8 cellular contexts compared by ENCODE assay signal in the genomic region with DNA sequence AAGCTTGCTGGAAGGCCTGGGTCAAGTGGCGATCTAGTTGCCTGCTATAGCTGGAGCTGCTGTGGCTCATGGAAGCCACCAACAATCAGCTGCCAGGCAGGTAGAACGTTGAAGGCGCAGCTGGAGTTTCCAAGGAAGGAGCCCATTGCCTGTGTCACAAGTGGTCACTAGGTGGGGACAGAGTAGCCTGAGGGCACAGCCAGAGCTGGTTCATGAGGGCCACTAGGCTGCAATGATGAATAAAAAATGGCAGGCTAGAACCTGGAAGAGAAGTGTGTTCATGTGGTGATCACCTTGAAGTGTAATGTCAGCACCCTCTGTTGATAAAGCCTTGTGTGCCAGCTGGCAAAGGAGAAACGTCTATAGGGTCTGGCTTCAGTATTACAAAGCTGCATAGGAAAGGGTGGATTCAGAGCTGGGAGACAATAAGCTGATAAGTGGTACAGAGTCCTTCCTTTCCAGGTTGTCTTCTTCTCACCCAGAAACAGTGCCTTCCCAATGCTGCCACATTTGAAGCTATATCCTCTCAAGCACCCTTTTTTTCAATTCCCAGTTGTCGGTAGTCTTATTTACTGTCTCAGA.
DNase-seq lines count a peak whose midpoint lies in the region; ATAC-seq and TF ChIP-seq lines count a peak whose summit lies in the region.

No MANE protein-coding gene starts in this region.

- no peaks in the 10 kb centered on the region for H3K36me3 ChIP-seq in DOHH2 (ENCODE audit: control insufficient read depth, low read length)
- no peaks in the 10 kb centered on the region for H3K36me3 ChIP-seq in PC-9 (ENCODE audit: low read depth)
- no peaks in the 10 kb centered on the region for H3K36me3 ChIP-seq in iPS DF 6.9 (ENCODE audit: control insufficient read depth, insufficient read depth, low read length)

- no peaks in the 10 kb centered on the region for H3F3A ChIP-seq in DOHH2 (ENCODE audit: control insufficient read depth, insufficient read depth)
- H3F3A ChIP-seq in PC-9 (ENCODE audit: insufficient read depth, low read depth), result no peaks in the 10 kb centered on the region

- H3K9me2 ChIP-seq in DOHH2 (replicated peaks; ENCODE audit: control insufficient read depth, low read length), result no peaks in the 10 kb centered on the region
- no peaks in the 10 kb centered on the region for H3K9me2 ChIP-seq in PC-9 (ENCODE audit: insufficient read depth)

- CTCF ChIA-PET in PC-9 (lab: Charles Lee), result interaction anchor here (0.5 to 1.6 kb wide), 13 partner anchors 9 to 429 kb away, joined by 3 to 33 read pairs (median 5); no protein-coding TSS in a partner anchor

- H3K4me2 ChIP-seq in DOHH2 (ENCODE audit: low read length), result no peak overlapping the region
- H3K4me2 ChIP-seq in PC-9, result no peak overlapping the region

- H3K27me3 ChIP-seq in DOHH2 (ENCODE audit: control insufficient read depth, low read length) (peaks cover 5% of the 10 kb centered on the region; the same call in 1 of the 2 replicates), PC-9 (ENCODE audit: insufficient read depth, low read depth) (no peaks in the 10 kb centered on the region), iPS DF 6.9 (ENCODE audit: control insufficient read depth, insufficient read depth, low read length) (no peaks in the 10 kb centered on the region)

- H3K27ac ChIP-seq in DOHH2 (ENCODE audit: low read depth, low read length) (no peak overlapping the region), PC-9 (no peak overlapping the region), iPS DF 6.9 (ENCODE audit: low read length) (no peak overlapping the region)

- H3K4me1 ChIP-seq in DOHH2 (ENCODE audit: control insufficient read depth, low read length) (no peaks in the 10 kb centered on the region), PC-9 (replicated peaks; ENCODE audit: insufficient read depth) (no peaks in the 10 kb centered on the region), iPS DF 6.9 (ENCODE audit: control insufficient read depth, insufficient read depth, low read length) (no peaks in the 10 kb centered on the region)

- intact Hi-C loops in PC-9 (cut with micrococcal nuclease; ENCODE audit: unreplicated experiment), result loop anchor here (1.0 to 5.0 kb wide), 4 partner anchors 172 to 579 kb away; no protein-coding TSS in a partner anchor

- peak overlapping the region; percentile 56; the same call in 1 of the 2 replicates for H2AFZ ChIP-seq in PC-9

- no peaks in the 10 kb centered on the region; the same call in 1 of the 2 replicates for H3K9me3 ChIP-seq in DOHH2 (ENCODE audit: control insufficient read depth, insufficient read depth, low read length)
- H3K9me3 ChIP-seq in PC-9 (ENCODE audit: insufficient read depth, low read depth), result peaks cover 9% of the 10 kb centered on the region; the same call in 1 of the 2 replicates
- no peaks in the 10 kb centered on the region for H3K9me3 ChIP-seq in iPS DF 6.9 (ENCODE audit: control insufficient read depth, insufficient read depth, low read length)

- H3K4me3 ChIP-seq in DOHH2 (ENCODE audit: low read length), result no peak overlapping the region
- no peak overlapping the region for H3K4me3 ChIP-seq in PC-9
- H3K4me3 ChIP-seq in iPS DF 6.9 (ENCODE audit: low read length), result no peak overlapping the region

- peak; percentile 88 for TF ChIP-seq CTCF in DOHH2 (IDR thresholded peaks at IDR 0.05; ENCODE audit: low read depth, low read length, poor library complexity, severe bottlenecking)
- TF ChIP-seq CTCF in PC-9 (conservative IDR thresholded peaks at IDR 0.05), result peak; percentile 72

- WGBS in iPS DF 6.9 (ENCODE audit: insufficient coverage, insufficient read length), result no CpG with 5 or more reads among the region's 5 CpGs

- H3K79me2 ChIP-seq in DOHH2 (ENCODE audit: control insufficient read depth, low read length) (no peaks in the 10 kb centered on the region), PC-9 (ENCODE audit: low read depth) (no peaks in the 10 kb centered on the region)

- POLR2A ChIA-PET in PC-9 (lab: Charles Lee; ENCODE audit: unreplicated experiment), result interaction anchor here (0.6 to 0.7 kb wide), 3 partner anchors 10 to 39 kb away, joined by 3 to 5 read pairs (median 3); no protein-coding TSS in a partner anchor

- DNase-seq in HuH-7.5 (ENCODE audit: low spot score) (peak; percentile 57), PC-9 (peak in 1 of 2 experiments; percentile 82), astrocyte of the hippocampus (ENCODE audit: low read depth, low spot score) (peak; percentile 78), iPS DF 6.9 (ENCODE audit: low read depth, low spot score) (peak; percentile 74), epidermal melanocyte (ENCODE audit: insufficient read length, low spot score) (no peak)
- DNase-seq in stimulated activated CD4-positive, alpha-beta T cell treated with anti-CD3 and anti-CD28 coated beads, Interleukin-1b, Interleukin-23, amount 100 ng/mL, for 24 hours (ENCODE audit: low read depth in 4 of 4, low spot score in 1 of 4), result peak in 3 of 4 experiments; percentile 28 to 31 (median 30)

- ATAC-seq in GM21515 (IDR thresholded peaks at IDR 0.05; ENCODE audit: unreplicated experiment), result peak; percentile 85

- BruUV-seq in PC-9 (replicated peaks; lab: Mats Ljungman, UMichigan), result no TSS peak

- H4K20me1 ChIP-seq in DOHH2 (ENCODE audit: control insufficient read depth, insufficient read depth, low read depth, low read length), result no peaks in the 10 kb centered on the region
- no peaks in the 10 kb centered on the region for H4K20me1 ChIP-seq in PC-9 (ENCODE audit: insufficient read depth)
